Comparison of ENCODE assay signal across 15 cellular contexts in the genomic region with DNA sequence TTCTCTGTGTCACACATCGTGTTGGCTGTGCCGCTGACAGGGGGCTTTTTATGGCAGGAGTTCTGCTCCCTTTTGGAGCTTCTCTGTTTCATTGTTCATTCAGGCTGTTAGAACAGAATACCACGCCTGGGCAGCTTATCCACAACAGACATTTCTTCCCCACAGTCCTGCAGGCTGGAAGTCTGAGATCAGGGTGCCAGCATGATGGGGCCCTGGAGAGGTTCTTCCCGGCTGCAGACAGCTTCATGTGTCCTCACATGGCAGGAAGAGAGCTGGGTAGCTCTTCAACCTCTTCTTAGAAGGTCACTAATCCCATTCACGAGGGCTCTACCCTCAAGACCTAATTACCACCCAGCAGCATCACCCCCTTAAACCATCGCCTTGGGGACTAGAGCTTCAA.
DNase-seq lines count a peak whose midpoint lies in the region; TF ChIP-seq lines count a peak whose summit lies in the region.
"Had no signal": no experiment of that assay in that cellular context is flagged by ENCODE, and none has a peak within 500 bp of the region (broad histone marks: within the 10 kb centered on the region; RNA-seq: fewer than 3 reads in every experiment).

No MANE protein-coding gene starts in this region.

- H3K4me3 ChIP-seq in dorsolateral prefrontal cortex: no peak overlapping the region

- H3K9me3 Mint-ChIP-seq in neural crest cell: no peaks in the 10 kb centered on the region
- H3K9me3 Mint-ChIP-seq: CD4-positive, alpha-beta T cell; IgD-negative memory B cell had no signal

- POLR2A ChIA-PET in RWPE1 (lab: Yijun Ruan, JAX; ENCODE audit: low non-redundant PET): no interaction called here

- H3K27me3 ChIP-seq in dorsolateral prefrontal cortex: peaks cover 0 to 6% (median 0%) of the 10 kb centered on the region in 45 donors
- H3K27me3 ChIP-seq: BE2C had no signal

- peak overlapping the region; percentile 24 for H3K27ac ChIP-seq in angular gyrus (ENCODE audit: low read depth, low read length)
- H3K27ac ChIP-seq in dorsolateral prefrontal cortex: peak overlapping the region in 30 of 59 donors; percentile 1 to 77 (median 38)
- H3K27ac ChIP-seq in RWPE1: no peak overlapping the region
- H3K27ac ChIP-seq: C4-2B had no signal

- H3K36me3 Mint-ChIP-seq in neural crest cell (ENCODE audit: low read depth): no peaks in the 10 kb centered on the region

- intact Hi-C loops in dorsolateral prefrontal cortex (cut with DNase I): loop anchor here in 1 of 2 donors (5.0 kb wide), 1 partner anchor 149 kb away; the partner anchor contains the start of genes CFAP52 and STX8

- CTCF ChIA-PET in RWPE1 (lab: Yijun Ruan, JAX): interaction anchor here (0.7 to 1.3 kb wide), 2 partner anchors 80 to 414 kb away, joined by 3 to 5 read pairs; partner anchors contain the start of gene USP43

- H3K27ac Mint-ChIP-seq in neural crest cell (ENCODE audit: unreplicated experiment): peak overlapping the region; percentile 95
- H3K27ac Mint-ChIP-seq: CD4-positive, alpha-beta T cell had no signal

- peaks cover 27% of the 10 kb centered on the region for H3K4me1 Mint-ChIP-seq in neural crest cell
- H3K4me1 Mint-ChIP-seq: IgD-negative memory B cell had no signal

- no peak for DNase-seq in dorsolateral prefrontal cortex
- DNase-seq in neural crest cell (ENCODE audit: low read depth, low spot score): no peak
- no peak for DNase-seq in RWPE1 (ENCODE audit: low spot score)
- DNase-seq in foreskin melanocyte: no peak
- DNase-seq in stimulated activated CD4-positive, alpha-beta T cell treated with anti-CD3 and anti-CD28 coated beads, Interleukin-2, amount 100 ng/mL, for 48 hours: no peak
- no peak for DNase-seq in activated CD4-positive, alpha-beta T cell treated with anti-CD3 and anti-CD28 coated beads for 1 hour
- DNase-seq: ACHN; BE2C; Caco-2; CD4-positive, alpha-beta T cell; GDM1; H9 had no signal

- H3K4me3 Mint-ChIP-seq in neural crest cell: peak overlapping the region; percentile 3
- H3K4me3 Mint-ChIP-seq: CD4-positive, alpha-beta T cell; H9 had no signal

- no peaks in the 10 kb centered on the region for H3K27me3 Mint-ChIP-seq in neural crest cell (ENCODE audit: low read depth)

- TF ChIP-seq CTCF in dorsolateral prefrontal cortex (IDR thresholded peaks at IDR 0.05 in 54 of 56, conservative IDR thresholded peaks at IDR 0.05 in 2 of 56; ENCODE audit: low read depth in 1 of 56, partially characterized antibody in 56 of 56) (no peak), neural crest cell (conservative IDR thresholded peaks at IDR 0.05) (no peak), RWPE1 (conservative IDR thresholded peaks at IDR 0.05; ENCODE audit: low read depth) (no peak)
